ENCODE assay signal across 8 cellular contexts in genomic region chr2:102735431-102736130, GRCh38. TPM values are rescaled to one million over a fixed set of nuclear protein-coding genes. Genes with fewer than 3 reads are reported as not detected.
A peak's percentile ranks its signal among the peaks of the same experiment; 100 is the strongest.
DNase-seq lines count a peak whose midpoint lies in the region; ATAC-seq and TF ChIP-seq lines count a peak whose summit lies in the region.

No MANE protein-coding gene starts in this region.

- no peaks in the 10 kb centered on the region for H3K9me3 ChIP-seq in uterus

- TF ChIP-seq POLR2A in uterus (IDR thresholded peaks at IDR 0.05), result no peak

- H3K36me3 Mint-ChIP-seq in central memory CD8-positive, alpha-beta T cell (ENCODE audit: insufficient read depth), result peaks cover 22% of the 10 kb centered on the region
- H3K36me3 Mint-ChIP-seq in memory B cell, result peaks cover 11% of the 10 kb centered on the region

- TF ChIP-seq CTCF in uterus (IDR thresholded peaks at IDR 0.05), result no peak

- DNase-seq in NCI-H2171 treated with DMSO at 0.1 percent for 48 hours (lab: John Stamatoyannopoulos, UW) (peak; percentile 28), NCI-H2171 (lab: John Stamatoyannopoulos, UW) (no peak), NCI-H510A treated with DMSO at 0.1 percent for 48 hours (lab: John Stamatoyannopoulos, UW) (peak; percentile 21), memory B cell (ENCODE audit: low spot score in 2 of 2) (no peak), uterus (no peak), GDM1 (lab: John Stamatoyannopoulos, UW) (no peak)
- DNase-seq in central memory CD8-positive, alpha-beta T cell (ENCODE audit: low spot score in 2 of 2), result no peak

- H3K27me3 Mint-ChIP-seq in central memory CD8-positive, alpha-beta T cell, result no peaks in the 10 kb centered on the region
- no peaks in the 10 kb centered on the region for H3K27me3 Mint-ChIP-seq in memory B cell

- H3K9me3 Mint-ChIP-seq in central memory CD8-positive, alpha-beta T cell, result no peaks in the 10 kb centered on the region
- H3K9me3 Mint-ChIP-seq in memory B cell, result no peaks in the 10 kb centered on the region

- intact Hi-C loops in uterus (cut with DNase I; ENCODE audit: low total_unique reads), result no loop called here

- peaks cover 37% of the 10 kb centered on the region for H3K4me1 Mint-ChIP-seq in central memory CD8-positive, alpha-beta T cell
- peaks cover 25% of the 10 kb centered on the region for H3K4me1 Mint-ChIP-seq in memory B cell

- no peaks in the 10 kb centered on the region for H3K36me3 ChIP-seq in uterus

- peak overlapping the region; percentile 94 for H3K4me3 Mint-ChIP-seq in central memory CD8-positive, alpha-beta T cell
- H3K4me3 Mint-ChIP-seq in memory B cell, result peak overlapping the region; percentile 98

- H3K27me3 ChIP-seq in uterus, result no peaks in the 10 kb centered on the region

- peak overlapping the region in 1 of 2 donors; percentile 78 for H3K27ac ChIP-seq in uterus

- peak overlapping the region; percentile 92 for H3K27ac Mint-ChIP-seq in central memory CD8-positive, alpha-beta T cell (ENCODE audit: low read depth)
- peak overlapping the region; percentile 80 for H3K27ac Mint-ChIP-seq in memory B cell

- no peaks in the 10 kb centered on the region for H3K4me1 ChIP-seq in uterus

- no peak for ATAC-seq in central memory CD8-positive, alpha-beta T cell (replicated peaks; ENCODE audit: extremely low read depth, poor library complexity, severe bottlenecking)
- no peak for ATAC-seq in memory B cell (ENCODE audit: low read depth)
- no peak for ATAC-seq in GM21423 (IDR thresholded peaks at IDR 0.05; ENCODE audit: unreplicated experiment)

- peak overlapping the region; percentile 89 to 94 for H3K4me3 ChIP-seq in uterus

RNA-seq across cellular contexts. Expression of gene TMEM182, which starts 26.2 kb away (rescaled TPM):
- 1 to 10 TPM in 2 of 4 donors, under 1 TPM in 2; under 0.01 to 3.5 (median 0.86) TPM for total RNA-seq in uterus

Comparison
In these comparisons a context has a peak if more than half of its experiments do, and no peak if none do; other contexts are left out.
1. DNase-seq: peak in NCI-H2171 treated with DMSO at 0.1 percent for 48 hours (single experiment) and NCI-H510A treated with DMSO at 0.1 percent for 48 hours (single experiment); none in NCI-H2171 (single experiment), central memory CD8-positive, alpha-beta T cell (0 of 2), memory B cell (0 of 2), uterus (0 of 2) and GDM1 (single experiment).